ENCODE assay signal across 17 cellular contexts in genomic region chr10:100980327-100981110, GRCh38.
"Had no signal": no experiment of that assay in that cellular context is flagged by ENCODE, and none has a peak within 500 bp of the region (broad histone marks: within the 10 kb centered on the region; RNA-seq: fewer than 3 reads in every experiment).

No MANE protein-coding gene starts in this region.

- H3K36me3 ChIP-seq: neural progenitor cell had no signal

- H3K9ac ChIP-seq: neural progenitor cell had no signal

- H3K4me3 Mint-ChIP-seq: activated CD8-positive, alpha-beta T cell treated with anti-CD3 and anti-CD28 coated beads for 36 hours; neural progenitor cell had no signal

- H3K27me3 Mint-ChIP-seq: activated CD8-positive, alpha-beta T cell treated with anti-CD3 and anti-CD28 coated beads for 36 hours had no signal

- H3K4me3 ChIP-seq: heart right ventricle, neural progenitor cell, pancreas, skin epidermis, tibial nerve had no signal

- FAIRE-seq: frontal cortex, keratinocyte, pancreas had no signal

- H3K27me3 ChIP-seq: heart right ventricle, neural progenitor cell, pancreas, tibial nerve had no signal

- H3K4me1 ChIP-seq: neural progenitor cell had no signal

- H2AFZ ChIP-seq: neural progenitor cell had no signal

- H3K9me3 ChIP-seq: heart right ventricle, pancreas, tibial nerve had no signal

- H3K9me3 Mint-ChIP-seq: activated CD8-positive, alpha-beta T cell treated with anti-CD3 and anti-CD28 coated beads for 36 hours; neural progenitor cell had no signal

- H3K27ac ChIP-seq: heart right ventricle, neural progenitor cell, pancreas, skin epidermis, tibial nerve had no signal

- H3K27ac Mint-ChIP-seq: activated CD8-positive, alpha-beta T cell treated with anti-CD3 and anti-CD28 coated beads for 36 hours; neural progenitor cell had no signal

- DNase-seq: activated CD8-positive, alpha-beta T cell treated with anti-CD3 and anti-CD28 coated beads for 36 hours; activated gamma-delta T cell treated with Interleukin-2 at 50 U/mL for 16 hours; caudate nucleus; cortex of kidney; effector CD8-positive, alpha-beta T cell; heart right ventricle; left ventricle myocardium superior; mesendoderm; retina; stimulated activated CD4-positive, alpha-beta T cell treated with anti-CD3 and anti-CD28 coated beads, Interleukin-4, amount 100 ng/mL, for 4 hours; T-helper 9 cell had no signal

- H3K4me2 ChIP-seq: neural progenitor cell had no signal
